31 cellular contexts compared by ENCODE assay signal in the genomic region with DNA sequence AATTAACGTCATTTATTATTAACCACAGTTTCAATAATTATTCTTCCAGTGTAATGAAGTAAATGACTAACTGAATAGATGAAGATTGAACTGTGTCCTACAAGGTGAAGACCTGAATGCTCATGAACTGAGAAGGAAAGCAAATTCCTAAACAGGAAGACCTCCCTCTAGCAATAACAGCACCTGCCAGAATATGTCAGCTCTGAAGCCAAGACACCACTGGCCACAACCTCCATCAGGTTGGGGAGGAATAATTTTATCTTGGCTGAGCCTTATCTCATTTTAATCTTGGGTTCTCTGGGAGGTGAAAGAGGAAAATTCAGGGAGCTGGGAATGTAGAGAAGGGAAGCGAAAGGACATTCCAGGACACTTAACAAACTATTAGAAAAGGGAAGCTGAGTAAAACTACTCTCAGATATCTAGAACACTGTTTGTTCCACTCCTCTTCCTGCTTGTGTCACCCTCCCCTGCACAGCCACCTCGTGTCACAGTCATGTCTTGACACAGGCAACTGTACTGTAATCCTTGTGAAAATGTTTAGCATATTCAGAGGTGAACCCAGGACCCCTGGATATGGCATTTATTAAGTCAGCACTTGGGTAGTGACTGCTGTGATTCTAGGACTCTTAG. TPM values are rescaled to one million over a fixed set of nuclear protein-coding genes. Genes with fewer than 3 reads are reported as not detected.
DNase-seq lines count a peak whose midpoint lies in the region; ATAC-seq, FAIRE-seq and TF ChIP-seq lines count a peak whose summit lies in the region.
"Had no signal": no experiment of that assay in that cellular context is flagged by ENCODE, and none has a peak within 500 bp of the region (broad histone marks: within the 10 kb centered on the region; RNA-seq: fewer than 3 reads in every experiment).

No MANE protein-coding gene starts in this region.

- DNase-seq in heart right ventricle (no peak), left cardiac atrium (no peak), kidney (no peak), small intestine (peak; percentile 7), mucosa of gallbladder (ENCODE audit: low spot score) (no peak), RCC 7860 (ENCODE audit: low spot score) (no peak)
- DNase-seq: 8988T; CD4-positive, CD25-positive, alpha-beta regulatory T cell; DMS153; DND-41; GM23248; H9; Kasumi-1; MV-4-11; NCI-H1105; NCI-H1436 treated with DMSO at 0.1 percent for 48 hours; NCI-H187 treated with DMSO at 0.1 percent for 48 hours; NCI-H2171 treated with DMSO at 0.1 percent for 48 hours; NCI-H524 treated with DMSO at 0.1 percent for 48 hours; NCI-H774; PC-3 had no signal

- H3K36me3 ChIP-seq in heart right ventricle (no peaks in the 10 kb centered on the region), OCI-LY3 (replicated peaks; ENCODE audit: low read depth, low read length) (no peaks in the 10 kb centered on the region), kidney (ENCODE audit: control insufficient read depth in 1 of 2, insufficient read depth in 2 of 2, low read length in 2 of 2) (no peaks in the 10 kb centered on the region), small intestine (ENCODE audit: control insufficient read depth in 2 of 2, insufficient read depth in 2 of 2, low read length in 2 of 2) (no peaks in the 10 kb centered on the region)
- H3K36me3 ChIP-seq: BLaER1 had no signal

- FAIRE-seq in kidney (lab: Jason Lieb, UNC) = peak; percentile 56
- FAIRE-seq in small intestine (lab: Jason Lieb, UNC) = no peak
- no peak for FAIRE-seq in RCC 7860 (lab: Jason Lieb, UNC)
- FAIRE-seq: GM18507, HTR-8/SVneo, K562 had no signal

- H3K79me2 ChIP-seq in OCI-LY3 (ENCODE audit: low read length) = no peaks in the 10 kb centered on the region

- peaks cover 0 to 8% (median 0%) of the 10 kb centered on the region in 9 donors for H3K4me1 ChIP-seq in heart right ventricle
- peaks cover 18% of the 10 kb centered on the region for H3K4me1 ChIP-seq in OCI-LY3 (ENCODE audit: low read length)
- H3K4me1 ChIP-seq in kidney (ENCODE audit: control insufficient read depth in 1 of 2, insufficient read depth in 1 of 2, low read depth in 1 of 2, low read length in 2 of 2) = peaks cover 0 to 10% of the 10 kb centered on the region in 2 donors
- no peaks in the 10 kb centered on the region for H3K4me1 ChIP-seq in small intestine (ENCODE audit: control insufficient read depth in 2 of 2, insufficient read depth in 1 of 2, low read depth in 1 of 2, low read length in 1 of 2)
- H3K4me1 ChIP-seq: BLaER1 had no signal

- TF ChIP-seq CTCF in heart right ventricle (IDR thresholded peaks at IDR 0.05) = no peak
- no peak for TF ChIP-seq CTCF in OCI-LY3 (IDR thresholded peaks at IDR 0.05; ENCODE audit: low read depth, low read length)
- no peak for TF ChIP-seq CTCF in kidney (IDR thresholded peaks at IDR 0.05; ENCODE audit: borderline replicate concordance, extremely low read depth, insufficient read depth)

- 47 to 62% methylated on average over 3 of the region's 3 CpGs for WGBS in heart right ventricle, 2 donors
- WGBS in small intestine, 3 donors = 38 to 47% (median 44%) methylated on average over 3 of the region's 3 CpGs

- H4K20me1 ChIP-seq in OCI-LY3 (ENCODE audit: insufficient read depth, low read length) = no peaks in the 10 kb centered on the region
- H4K20me1 ChIP-seq: BLaER1 had no signal

- H3K4me3 ChIP-seq in heart right ventricle (no peak overlapping the region), OCI-LY3 (ENCODE audit: low read length) (no peak overlapping the region), kidney (ENCODE audit: low read length in 2 of 2) (peak overlapping the region; percentile 28 to 32), small intestine (ENCODE audit: low read depth in 1 of 2, low read length in 2 of 2) (no peak overlapping the region)
- H3K4me3 ChIP-seq: BLaER1, GM23248, K562 had no signal

- ATAC-seq in heart right ventricle = peak in 5 of 8 donors; percentile 45 to 80 (median 69)
- ATAC-seq in left cardiac atrium = no peak
- ATAC-seq in GM19397 (IDR thresholded peaks at IDR 0.05; ENCODE audit: unreplicated experiment) = no peak
- ATAC-seq: K562, PC-3, Right ventricle myocardium inferior had no signal

- intact Hi-C loops in heart right ventricle (cut with DNase I) = loop anchor here in 3 of 10 donors (10.0 kb wide), 1 partner anchor 160 kb away; no protein-coding TSS in a partner anchor
- intact Hi-C loops in left cardiac atrium (cut with DNase I) = no loop called here
- intact Hi-C loops in kidney (cut with DNase I) = no loop called here

- H3K9ac ChIP-seq in OCI-LY3 (ENCODE audit: low read length) = no peak overlapping the region
- H3K9ac ChIP-seq in kidney (ENCODE audit: low read length in 2 of 2) = no peak overlapping the region
- H3K9ac ChIP-seq: BLaER1, GM23248 had no signal

- H3K27ac ChIP-seq in heart right ventricle = peak overlapping the region in 1 of 10 donors; percentile 38
- no peak overlapping the region for H3K27ac ChIP-seq in OCI-LY3 (ENCODE audit: low read length)
- peak overlapping the region; percentile 51 to 73 for H3K27ac ChIP-seq in kidney (ENCODE audit: low read depth in 2 of 2, low read length in 2 of 2)
- no peak overlapping the region for H3K27ac ChIP-seq in small intestine (ENCODE audit: low read depth in 1 of 2, low read length in 1 of 2)
- H3K27ac ChIP-seq: BLaER1, GM23248 had no signal

- H3K4me2 ChIP-seq in OCI-LY3 (ENCODE audit: low read length) = no peak overlapping the region
- H3K4me2 ChIP-seq: BLaER1 had no signal

- H2AFZ ChIP-seq in OCI-LY3 (ENCODE audit: low read depth, low read length) = 0 out of 2 replicates have a peak overlapping the region, but pooled peaks have one; percentile 56
- H2AFZ ChIP-seq: GM23248 had no signal

- H3K9me3 ChIP-seq in heart right ventricle = no peaks in the 10 kb centered on the region
- no peaks in the 10 kb centered on the region for H3K9me3 ChIP-seq in OCI-LY3 (ENCODE audit: insufficient read depth, low read length)
- no peaks in the 10 kb centered on the region for H3K9me3 ChIP-seq in kidney (ENCODE audit: control insufficient read depth in 1 of 2, low read length in 2 of 2)
- no peaks in the 10 kb centered on the region for H3K9me3 ChIP-seq in small intestine (ENCODE audit: control insufficient read depth, low read depth)
- H3K9me3 ChIP-seq: BLaER1 had no signal

- H3K27me3 ChIP-seq in heart right ventricle = no peaks in the 10 kb centered on the region
- no peaks in the 10 kb centered on the region for H3K27me3 ChIP-seq in OCI-LY3 (ENCODE audit: low read depth, low read length)
- H3K27me3 ChIP-seq in small intestine (ENCODE audit: control insufficient read depth in 2 of 2, insufficient read depth in 2 of 2, low read length in 2 of 2) = no peaks in the 10 kb centered on the region
- H3K27me3 ChIP-seq: BLaER1 had no signal

RNA-seq across cellular contexts. Expression of gene SLC13A1, which starts 4.6 kb away (rescaled TPM):
- total RNA-seq in heart right ventricle (not detected), left cardiac atrium (not detected), kidney (10.1 TPM), mucosa of gallbladder (132 TPM)
- polyA plus RNA-seq in heart right ventricle (not detected), kidney (ENCODE audit: insufficient read depth, low read depth, low replicate concordance) (17.0 TPM), small intestine (under 1 TPM in 2 of 3 donors, not detected in 1; 0.07 to 0.22 TPM)
- total RNA-seq: CD4-positive, CD25-positive, alpha-beta regulatory T cell; GM23248; H9; M059J; PC-3; Right ventricle myocardium inferior; RPMI7951; SK-MEL-5 had no signal
- polyA plus RNA-seq: CD4-positive, CD25-positive, alpha-beta regulatory T cell; GM23248; K562 had no signal

Comparison
In these comparisons a context has a peak if more than half of its experiments do, and no peak if none do; other contexts are left out.
1. ATAC-seq: peak in heart right ventricle (5 of 8); none in left cardiac atrium (0 of 2) and GM19397 (single experiment).
2. H3K27ac ChIP-seq: peak in kidney (2 of 2); none in OCI-LY3 (single experiment) and small intestine (0 of 2).
3. H3K4me3 ChIP-seq: peak in kidney (2 of 2); none in heart right ventricle (0 of 10), OCI-LY3 (single experiment) and small intestine (0 of 2).
4. RNA of gene SLC13A1, which starts 4.6 kb away (total RNA-seq): 132 TPM in mucosa of gallbladder (single experiment); 10.1 TPM in kidney (single experiment), not detected in heart right ventricle and not detected in left cardiac atrium; every median in the first group is over 10 times any median in the second.